ENCODE assay signal across 1 cellular context in genomic region chr18:23689031-23689615, GRCh38.
TF ChIP-seq lines count a peak whose summit lies in the region.

Gene LAMA3, plus strand, starts transcription at chr18:23689453. Its CDS starts 231 bp downstream, at chr18:23689684.

TF ChIP-seq in HCT116, 20 proteins besides CTCF, POLR2A, EP300 and RAD21 (continued from another document):
- TF ChIP-seq SP1 (IDR thresholded peaks at IDR 0.05; ENCODE audit: low read depth): no peak
- TF ChIP-seq TCF7L2 (IDR thresholded peaks at IDR 0.05; ENCODE audit: borderline replicate concordance, extremely low read depth, insufficient read depth, insufficient read length): peak; percentile 12
- no peak for TF ChIP-seq REST (IDR thresholded peaks at IDR 0.05; ENCODE audit: low read depth)
- TF ChIP-seq EGR1 (IDR thresholded peaks at IDR 0.05; ENCODE audit: low read depth): no peak
TF ChIP-seq in HCT116: peak in this region for 2.
